In the genomic region with DNA sequence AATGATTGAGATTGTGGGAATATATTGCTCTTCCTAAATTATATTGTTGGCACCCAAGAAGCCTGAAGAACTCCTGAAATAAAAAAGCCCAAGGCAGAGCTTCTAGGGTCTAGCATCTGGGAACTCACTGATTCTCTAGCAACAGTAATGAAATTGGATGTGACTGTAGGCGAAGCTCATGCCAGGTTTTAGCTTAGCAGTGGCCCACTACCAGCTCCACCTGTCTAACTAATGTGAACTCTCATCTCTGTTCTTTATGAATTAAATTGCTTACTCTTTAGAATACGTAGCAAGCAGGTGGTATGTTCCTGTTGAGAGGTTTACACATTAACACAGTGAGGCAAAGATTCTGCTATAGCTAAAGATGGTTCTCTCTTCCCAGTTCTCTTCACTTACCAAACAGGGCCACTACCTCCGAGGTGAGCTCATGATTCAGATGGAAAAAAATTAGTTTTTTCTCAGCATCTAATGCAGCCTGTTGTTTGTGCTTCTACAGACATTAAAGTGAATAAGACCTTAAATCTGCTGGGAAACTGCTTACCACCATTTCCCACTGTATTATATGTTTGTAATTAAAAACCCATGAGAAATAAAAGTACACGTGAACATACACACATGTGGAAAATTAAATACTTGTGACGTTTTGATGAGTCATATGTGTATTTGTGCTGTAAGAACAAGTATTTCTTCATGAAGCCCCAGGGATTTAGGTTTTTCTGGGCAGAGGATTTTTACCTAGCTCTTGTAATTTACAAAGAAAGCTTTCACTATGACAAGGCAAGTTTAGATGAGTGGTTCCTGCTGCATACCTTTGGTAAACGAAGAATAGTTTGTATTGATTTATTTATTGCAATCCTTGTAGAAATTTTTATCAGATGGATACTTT, we compare ENCODE assay signal across 8 cellular contexts.
DNase-seq lines count a peak whose midpoint lies in the region; ATAC-seq and TF ChIP-seq lines count a peak whose summit lies in the region.

No MANE protein-coding gene starts in this region.

- H3K27me3 ChIP-seq in smooth muscle cell (ENCODE audit: low read depth), result no peaks in the 10 kb centered on the region

- no peaks in the 10 kb centered on the region for H4K20me1 ChIP-seq in smooth muscle cell (ENCODE audit: low read depth)

- H3K27ac ChIP-seq in smooth muscle cell (ENCODE audit: low read depth), result no peak overlapping the region

- no peaks in the 10 kb centered on the region for H3K9me3 ChIP-seq in mucosa of descending colon
- H3K9me3 ChIP-seq in smooth muscle cell (replicated peaks; ENCODE audit: low read depth), result no peaks in the 10 kb centered on the region

- DNase-seq in NCI-H1417 treated with DMSO at 0.1 percent for 48 hours (lab: John Stamatoyannopoulos, UW) (peak; percentile 4), mucosa of descending colon (no peak), smooth muscle cell (lab: John Stamatoyannopoulos, UW; ENCODE audit: unreplicated experiment) (no peak), occipital lobe (lab: John Stamatoyannopoulos, UW) (no peak), NCI-H2171 (lab: John Stamatoyannopoulos, UW) (no peak)
- DNase-seq in activated T-cell treated with anti-CD3 and anti-CD28 coated beads, Interleukin-2, amount 50 U/mL, for 48 hours, result no peak

- no peak overlapping the region for H3K4me2 ChIP-seq in smooth muscle cell

- H3K4me1 ChIP-seq in mucosa of descending colon (ENCODE audit: low read depth) (no peaks in the 10 kb centered on the region), smooth muscle cell (ENCODE audit: low read depth) (no peaks in the 10 kb centered on the region)

- H3K36me3 ChIP-seq in mucosa of descending colon (ENCODE audit: low read depth) (no peaks in the 10 kb centered on the region), smooth muscle cell (ENCODE audit: low read depth) (no peaks in the 10 kb centered on the region)

- H3K79me2 ChIP-seq in smooth muscle cell (ENCODE audit: low read depth), result no peaks in the 10 kb centered on the region

- H3K4me3 ChIP-seq in mucosa of descending colon (no peak overlapping the region), smooth muscle cell (no peak overlapping the region)

- no peaks in the 10 kb centered on the region for H3F3A ChIP-seq in smooth muscle cell (ENCODE audit: low read depth)

- no peak overlapping the region for H2AFZ ChIP-seq in smooth muscle cell (ENCODE audit: low read depth)

- 83% methylated on average over 6 of the region's 6 CpGs for WGBS in smooth muscle cell (ENCODE audit: low lambda C conversion rate)

- intact Hi-C loops in mucosa of descending colon (cut with DNase I, micrococcal nuclease), result no loop called here

- H3K9ac ChIP-seq in smooth muscle cell (ENCODE audit: low read depth), result no peak overlapping the region

- TF ChIP-seq CTCF in mucosa of descending colon (IDR thresholded peaks at IDR 0.05) (no peak), smooth muscle cell (IDR thresholded peaks at IDR 0.05; ENCODE audit: borderline replicate concordance, insufficient read depth, poor library complexity, severe bottlenecking) (no peak)

- ATAC-seq in GM18870 (IDR thresholded peaks at IDR 0.05; ENCODE audit: unreplicated experiment), result peak; percentile 62
- ATAC-seq in HG02678 (IDR thresholded peaks at IDR 0.05; ENCODE audit: unreplicated experiment), result peak; percentile 57
- ATAC-seq in mucosa of descending colon, result peak; percentile 37
